ENCODE assay signal across 1 cellular context in the genomic region with DNA sequence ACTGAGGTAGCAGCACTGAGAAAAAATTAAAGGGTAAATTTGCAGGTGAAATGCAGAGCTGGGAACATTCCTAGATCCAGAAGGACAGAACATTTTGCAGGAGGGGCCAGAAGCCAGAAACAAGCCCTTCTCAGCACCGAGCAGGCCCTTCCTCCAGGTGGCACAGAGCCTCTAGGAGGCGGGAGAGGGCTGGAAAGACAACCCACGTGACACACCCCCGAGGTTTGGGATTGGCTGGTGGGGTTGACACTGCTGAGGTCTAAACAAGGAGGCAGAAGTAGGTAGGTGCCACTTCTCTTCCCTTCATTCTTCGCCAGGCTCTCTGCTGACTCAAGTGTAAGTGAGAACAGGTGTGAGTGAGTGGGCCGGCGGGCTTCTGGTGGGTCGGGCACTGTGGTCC.
A peak's percentile ranks its signal among the peaks of the same experiment; 100 is the strongest.
TF ChIP-seq lines count a peak whose summit lies in the region.

PAGE4 (plus strand) TSS at position 288 of the 400 bp plus-strand sequence. CDS start 1,126 bp downstream, outside the sequence.

TF ChIP-seq in H1, 55 proteins besides CTCF, POLR2A, EP300 and RAD21 (continued from another document):
- TF ChIP-seq, protein P1, sequence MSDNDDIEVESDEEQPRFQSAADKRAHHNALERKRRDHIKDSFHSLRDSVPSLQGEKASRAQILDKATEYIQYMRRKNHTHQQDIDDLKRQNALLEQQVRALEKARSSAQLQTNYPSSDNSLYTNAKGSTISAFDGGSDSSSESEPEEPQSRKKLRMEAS (IDR thresholded peaks at IDR 0.05): 0 out of 2 replicates have a peak, but pooled peaks have one; percentile 13
- TF ChIP-seq BCL11A (IDR thresholded peaks at IDR 0.05; ENCODE audit: low read depth in 2 of 2, low read length in 2 of 2): no peak
- TF ChIP-seq, protein P2, sequence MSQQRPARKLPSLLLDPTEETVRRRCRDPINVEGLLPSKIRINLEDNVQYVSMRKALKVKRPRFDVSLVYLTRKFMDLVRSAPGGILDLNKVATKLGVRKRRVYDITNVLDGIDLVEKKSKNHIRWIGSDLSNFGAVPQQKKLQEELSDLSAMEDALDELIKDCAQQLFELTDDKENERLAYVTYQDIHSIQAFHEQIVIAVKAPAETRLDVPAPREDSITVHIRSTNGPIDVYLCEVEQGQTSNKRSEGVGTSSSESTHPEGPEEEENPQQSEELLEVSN (IDR thresholded peaks at IDR 0.05): peak; percentile 75
- no peak for TF ChIP-seq BACH1 (IDR thresholded peaks at IDR 0.05; ENCODE audit: low read length)
- no peak for TF ChIP-seq TCF12 (IDR thresholded peaks at IDR 0.05; ENCODE audit: low read depth, low read length)
- TF ChIP-seq EGR1 (IDR thresholded peaks at IDR 0.05; ENCODE audit: borderline replicate concordance, low read depth, low read length): no peak
- no peak for TF ChIP-seq RNF2 (IDR thresholded peaks at IDR 0.05; ENCODE audit: borderline replicate concordance, low read depth, low read length, missing control alignments, poor library complexity, severe bottlenecking)
- TF ChIP-seq PHF8 (conservative IDR thresholded peaks at IDR 0.05; ENCODE audit: low read depth, low read length): no peak
- no peak for TF ChIP-seq CREB1 (IDR thresholded peaks at IDR 0.05)
- TF ChIP-seq TEAD4 (IDR thresholded peaks at IDR 0.05; ENCODE audit: low read depth, low read length): no peak
- TF ChIP-seq, protein P3, sequence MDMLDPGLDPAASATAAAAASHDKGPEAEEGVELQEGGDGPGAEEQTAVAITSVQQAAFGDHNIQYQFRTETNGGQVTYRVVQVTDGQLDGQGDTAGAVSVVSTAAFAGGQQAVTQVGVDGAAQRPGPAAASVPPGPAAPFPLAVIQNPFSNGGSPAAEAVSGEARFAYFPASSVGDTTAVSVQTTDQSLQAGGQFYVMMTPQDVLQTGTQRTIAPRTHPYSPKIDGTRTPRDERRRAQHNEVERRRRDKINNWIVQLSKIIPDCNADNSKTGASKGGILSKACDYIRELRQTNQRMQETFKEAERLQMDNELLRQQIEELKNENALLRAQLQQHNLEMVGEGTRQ (IDR thresholded peaks at IDR 0.05; ENCODE audit: low read length): 0 out of 2 replicates have a peak, but pooled peaks have one; percentile 20
TF ChIP-seq in H1: peak in this region for 3.
